ENCODE assay signal across 15 cellular contexts in genomic region chr15:44029940-44030568, GRCh38.
DNase-seq lines count a peak whose midpoint lies in the region; ATAC-seq and TF ChIP-seq lines count a peak whose summit lies in the region.
"Had no signal": no experiment of that assay in that cellular context is flagged by ENCODE, and none has a peak within 500 bp of the region (broad histone marks: within the 10 kb centered on the region; RNA-seq: fewer than 3 reads in every experiment).

No MANE protein-coding gene starts in this region.

- H3K27ac ChIP-seq in SK-N-MC (peak overlapping the region; percentile 55; the same call in 1 of the 2 replicates), parathyroid adenoma (peak overlapping the region; percentile 34), vagina (no peak overlapping the region)

- no peak for ATAC-seq in HG03442 (IDR thresholded peaks at IDR 0.05; ENCODE audit: unreplicated experiment)
- no peak for ATAC-seq in GM21528 (IDR thresholded peaks at IDR 0.05; ENCODE audit: low FRiP score, unreplicated experiment)
- ATAC-seq: stimulated activated naive CD8-positive, alpha-beta T cell treated with anti-CD3 and anti-CD28 coated beads, Interleukin-15, amount 100 ng/mL, for 72 hours had no signal

- H3K9me3 ChIP-seq in SK-N-MC (ENCODE audit: low read depth, low read length) (no peaks in the 10 kb centered on the region), parathyroid adenoma (ENCODE audit: control insufficient read depth, low read length) (no peaks in the 10 kb centered on the region), vagina (no peaks in the 10 kb centered on the region)

- DNase-seq in GM04503 (ENCODE audit: low read depth): peak; percentile 32
- DNase-seq in SK-N-MC (ENCODE audit: low read depth, low spot score): no peak
- DNase-seq in fibroblast of gingiva (ENCODE audit: low read depth): peak; percentile 27
- DNase-seq in posterior cingulate gyrus: no peak
- no peak for DNase-seq in vagina (ENCODE audit: extremely low spot score in 2 of 2)
- DNase-seq: activated CD4-positive, alpha-beta memory T cell treated with anti-CD3 and anti-CD28 coated beads, Interleukin-2, amount 10 ng/mL, durations not matched to agents 7 days and 5 days; CD4-positive, CD25-positive, alpha-beta regulatory T cell; erythroblast; NCI-H1092 treated with DMSO at 0.1 percent for 48 hours; NCI-H345; retina; stimulated activated naive CD8-positive, alpha-beta T cell treated with anti-CD3 and anti-CD28 coated beads, Interleukin-15, amount 100 ng/mL, for 72 hours had no signal

- H3K4me3 ChIP-seq in SK-N-MC (no peak overlapping the region), parathyroid adenoma (ENCODE audit: low read depth, low read length) (no peak overlapping the region), vagina (no peak overlapping the region)

- no peak for TF ChIP-seq CTCF in parathyroid adenoma (IDR thresholded peaks at IDR 0.05)
- TF ChIP-seq CTCF in vagina (IDR thresholded peaks at IDR 0.05): no peak

- H3K4me2 ChIP-seq in parathyroid adenoma (ENCODE audit: low read length): no peak overlapping the region

- H3K27me3 ChIP-seq in parathyroid adenoma (ENCODE audit: control insufficient read depth, insufficient read depth, low read length) (no peaks in the 10 kb centered on the region), vagina (no peaks in the 10 kb centered on the region)

- H3K36me3 ChIP-seq in SK-N-MC (ENCODE audit: insufficient read depth, low read length) (no peaks in the 10 kb centered on the region), parathyroid adenoma (ENCODE audit: control insufficient read depth, insufficient read depth, low read length) (no peaks in the 10 kb centered on the region), vagina (no peaks in the 10 kb centered on the region)

- H3K79me2 ChIP-seq in parathyroid adenoma: no peaks in the 10 kb centered on the region

- H3K4me1 ChIP-seq in parathyroid adenoma (peaks cover 21% of the 10 kb centered on the region), vagina (peaks cover 4% of the 10 kb centered on the region)

- H3K9ac ChIP-seq in SK-N-MC (ENCODE audit: insufficient read length): no peak overlapping the region
- H3K9ac ChIP-seq in parathyroid adenoma: no peak overlapping the region

- H2AFZ ChIP-seq in parathyroid adenoma: peak overlapping the region; percentile 64

- TF ChIP-seq POLR2A in vagina (IDR thresholded peaks at IDR 0.05): no peak

- intact Hi-C loops in posterior cingulate gyrus (cut with DNase I): loop anchor here (10.0 kb wide), 1 partner anchor 105 kb away; no protein-coding TSS in a partner anchor
- intact Hi-C loops in vagina (cut with DNase I): no loop called here

Comparison
In these comparisons a context has a peak if more than half of its experiments do, and no peak if none do; other contexts are left out.
1. DNase-seq: peak in GM04503 (single experiment) and fibroblast of gingiva (single experiment); none in SK-N-MC (single experiment), posterior cingulate gyrus (0 of 10) and vagina (0 of 2).